ENCODE assay signal across 8 cellular contexts in the genomic region with DNA sequence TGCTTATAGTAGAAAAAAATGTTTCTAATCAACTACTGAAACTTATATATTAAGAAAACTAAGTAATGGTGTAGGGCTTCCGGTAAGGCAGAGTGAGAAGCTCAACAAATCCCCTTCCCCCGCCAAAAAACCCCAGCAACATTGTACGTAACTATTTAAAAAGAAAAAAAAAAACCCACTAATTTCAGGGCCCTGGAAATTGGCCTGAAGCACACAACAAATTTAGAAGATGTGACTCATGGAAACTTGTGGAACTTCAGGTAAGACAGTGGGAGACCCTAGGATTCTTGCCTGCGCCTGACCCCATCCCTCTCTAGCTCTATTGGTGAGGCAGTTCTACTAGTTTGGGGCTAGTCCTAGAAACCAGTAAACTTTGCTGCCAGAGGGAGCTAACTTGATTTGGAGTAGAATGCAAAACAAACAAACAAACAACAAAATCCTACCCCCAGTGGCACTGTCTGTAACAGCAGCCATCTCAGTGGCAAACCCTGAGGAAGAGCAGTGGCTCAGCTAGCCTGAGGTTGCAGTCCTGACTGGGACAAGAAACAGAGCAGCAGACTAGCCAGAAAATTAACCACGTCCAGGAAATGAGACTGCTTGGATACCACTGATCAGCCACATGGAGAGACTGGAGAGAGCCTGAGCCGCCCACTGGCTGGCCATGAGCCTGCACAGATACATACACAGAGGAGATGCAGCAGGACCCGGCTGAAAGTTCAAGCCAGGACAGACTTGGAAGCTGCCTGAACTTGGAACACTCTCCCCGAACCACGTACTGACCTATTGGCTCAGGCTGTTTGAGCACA.
DNase-seq lines count a peak whose midpoint lies in the region; ATAC-seq and TF ChIP-seq lines count a peak whose summit lies in the region.

No MANE protein-coding gene starts in this region.

- peak; percentile 97 for DNase-seq in MG63
- DNase-seq in fibroblast of pulmonary artery (ENCODE audit: low read depth) = peak; percentile 91
- no peak for DNase-seq in ACHN
- no peak for DNase-seq in NCI-H524 treated with DMSO at 0.1 percent for 48 hours (lab: John Stamatoyannopoulos, UW)
- no peak for DNase-seq in activated effector memory CD4-positive, alpha-beta T cell treated with Interleukin-2 at 50 U/mL for 16 hours
- no peak for DNase-seq in LoVo (ENCODE audit: low spot score)

- H3K4me3 ChIP-seq in MG63 (no peak overlapping the region), fibroblast of pulmonary artery (replicated peaks; ENCODE audit: low read depth, low read length) (no peak overlapping the region), rectal smooth muscle tissue (ENCODE audit: low read length) (no peak overlapping the region)

- peak overlapping the region; percentile 71 for H3K27ac ChIP-seq in rectal smooth muscle tissue (ENCODE audit: low read depth, low read length)

- H3K9ac ChIP-seq in rectal smooth muscle tissue (ENCODE audit: low read length) = no peak overlapping the region

- peak; percentile 47 for TF ChIP-seq CTCF in fibroblast of pulmonary artery (IDR thresholded peaks at IDR 0.05; ENCODE audit: low read length, missing control alignments)

- H3K36me3 ChIP-seq in MG63 (no peaks in the 10 kb centered on the region), rectal smooth muscle tissue (ENCODE audit: control insufficient read depth, insufficient read depth, low read length) (no peaks in the 10 kb centered on the region)

- no peaks in the 10 kb centered on the region for H3K27me3 ChIP-seq in MG63
- H3K27me3 ChIP-seq in rectal smooth muscle tissue (ENCODE audit: control insufficient read depth, insufficient read depth, low read length) = no peaks in the 10 kb centered on the region

- TF ChIP-seq POLR2A in GM18505 (IDR thresholded peaks at IDR 0.05; ENCODE audit: borderline replicate concordance, extremely low read depth, insufficient read depth, insufficient read length) = no peak

- in situ Hi-C loops in ACHN (cut with HindIII; ENCODE audit: low pct_ligation_motif_present, low pct_unique_long_range_greater_than_20kb, low sequenced_read_pairs) = no loop called here

- H3K4me1 ChIP-seq in rectal smooth muscle tissue (ENCODE audit: control insufficient read depth, insufficient read depth, low read length) = peaks cover 3% of the 10 kb centered on the region

- peak; percentile 48 for ATAC-seq in GM18505 (IDR thresholded peaks at IDR 0.05; ENCODE audit: unreplicated experiment)

- H3K9me3 ChIP-seq in MG63 = no peaks in the 10 kb centered on the region; the same call in 1 of the 2 replicates

Comparison
In these comparisons a context has a peak if more than half of its experiments do, and no peak if none do; other contexts are left out.
1. DNase-seq: peak in MG63 (single experiment) and fibroblast of pulmonary artery (single experiment); none in ACHN (single experiment), NCI-H524 treated with DMSO at 0.1 percent for 48 hours (single experiment), activated effector memory CD4-positive, alpha-beta T cell treated with Interleukin-2 at 50 U/mL for 16 hours (single experiment) and LoVo (single experiment).